ENCODE assay signal across 18 cellular contexts in the genomic region with DNA sequence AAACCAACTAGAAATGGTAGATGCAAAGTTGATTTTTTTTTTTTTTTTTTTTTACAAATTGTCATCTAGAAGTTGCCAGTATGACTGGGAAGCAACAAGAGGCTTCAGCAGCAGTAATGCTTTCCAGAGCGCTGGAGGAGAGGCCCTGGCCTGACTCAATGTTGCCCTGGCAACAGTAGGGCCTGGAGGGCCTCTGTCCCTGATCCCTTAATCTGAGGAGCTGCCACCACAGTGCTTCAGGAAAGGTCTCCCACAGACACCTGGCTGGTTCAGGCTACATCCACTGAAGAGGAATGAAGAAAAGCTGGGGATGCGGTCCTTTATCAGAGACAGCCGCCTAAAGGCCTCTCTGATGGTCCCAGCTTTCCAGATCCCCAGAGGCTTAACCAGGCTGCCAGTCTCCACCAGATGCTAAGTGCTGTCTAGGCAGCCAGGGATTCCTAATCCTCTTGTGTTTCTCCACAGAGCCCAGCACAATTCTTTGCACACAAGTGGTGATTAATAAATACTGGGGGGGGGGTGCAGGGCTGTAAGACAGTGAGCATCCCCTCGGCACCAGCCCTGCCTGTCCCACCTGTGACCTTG. TPM values are rescaled to one million over a fixed set of nuclear protein-coding genes. Genes with fewer than 3 reads are reported as not detected.
DNase-seq lines count a peak whose midpoint lies in the region; ATAC-seq and TF ChIP-seq lines count a peak whose summit lies in the region.
"Had no signal": no experiment of that assay in that cellular context is flagged by ENCODE, and none has a peak within 500 bp of the region (broad histone marks: within the 10 kb centered on the region; RNA-seq: fewer than 3 reads in every experiment).

No MANE protein-coding gene starts in this region.

- H4K5ac ChIP-seq in mesendoderm (ENCODE audit: low read length), result no peak overlapping the region

- DNase-seq in D341Med (ENCODE audit: low spot score), result peak; percentile 81
- peak; percentile 15 for DNase-seq in M059J (ENCODE audit: low read depth)
- peak; percentile 21 for DNase-seq in amniotic epithelial cell (ENCODE audit: low read depth)
- peak; percentile 21 for DNase-seq in mesendoderm
- no peak for DNase-seq in NCI-H446 treated with DMSO at 0.1 percent for 48 hours (lab: John Stamatoyannopoulos, UW)
- no peak for DNase-seq in left lung
- DNase-seq in erythroblast (lab: John Stamatoyannopoulos, UW), result no peak
- DNase-seq: DMS153, HCEC 1CT, IMR-90, MV-4-11, NCI-H1417 treated with DMSO at 0.1 percent for 48 hours, NCI-H2029, NCI-H226, NCI-H774, Peyer's patch, Right ventricle myocardium superior, SW 1271 had no signal

- no peak overlapping the region for H3K4me2 ChIP-seq in mesendoderm (ENCODE audit: low read length)

- no peak overlapping the region for H2BK5ac ChIP-seq in mesendoderm (ENCODE audit: low read length)

- H4K8ac ChIP-seq in mesendoderm (ENCODE audit: low read depth, low read length), result no peak overlapping the region

- H3K9ac ChIP-seq in mesendoderm (ENCODE audit: low read length), result no peak overlapping the region

- no peak overlapping the region for H3K56ac ChIP-seq in mesendoderm (ENCODE audit: low read length)

- H2BK120ac ChIP-seq in mesendoderm (ENCODE audit: low read depth, low read length), result no peak overlapping the region

- WGBS in mesendoderm (ENCODE audit: extremely low coverage, insufficient coverage, low lambda C conversion rate), result no CpG with 5 or more reads among the region's 4 CpGs

- H3K4me1 ChIP-seq in mesendoderm (ENCODE audit: control insufficient read depth, low read depth, low read length), result no peaks in the 10 kb centered on the region
- peaks cover 6 to 9% of the 10 kb centered on the region in 2 donors for H3K4me1 ChIP-seq in left lung

- H3K9me3 ChIP-seq in left lung, result no peaks in the 10 kb centered on the region
- H3K9me3 ChIP-seq: Peyer's patch had no signal

- H2BK15ac ChIP-seq in mesendoderm (replicated peaks; ENCODE audit: low read depth), result no peak overlapping the region

- no peak for ATAC-seq in left lung

- H3K4ac ChIP-seq in mesendoderm (ENCODE audit: low read depth, low read length), result no peak overlapping the region

- no peaks in the 10 kb centered on the region for H3K36me3 ChIP-seq in mesendoderm (ENCODE audit: control insufficient read depth, insufficient read depth, low read length)
- H3K36me3 ChIP-seq in left lung, result peaks cover 0 to 19% of the 10 kb centered on the region in 2 donors

- no peaks in the 10 kb centered on the region for H3K79me1 ChIP-seq in mesendoderm (ENCODE audit: low read length)

- H3K4me3 ChIP-seq in mesendoderm (ENCODE audit: low read length) (no peak overlapping the region), left lung (no peak overlapping the region)
- H3K4me3 ChIP-seq: Peyer's patch had no signal

- H3K27ac ChIP-seq in mesendoderm (ENCODE audit: low read depth, low read length) (no peak overlapping the region), left lung (no peak overlapping the region)
- H3K27ac ChIP-seq: Peyer's patch had no signal

- H3K23ac ChIP-seq in mesendoderm (ENCODE audit: low read length), result no peak overlapping the region

- no peak overlapping the region for H2AK5ac ChIP-seq in mesendoderm (ENCODE audit: low read length)

- no peak for TF ChIP-seq POLR2A in erythroblast (IDR thresholded peaks at IDR 0.05; ENCODE audit: low read length)

- intact Hi-C loops in left lung (cut with DNase I), result no loop called here

- H3K27me3 ChIP-seq in mesendoderm (ENCODE audit: insufficient read depth, low read length, poor library complexity) (no peaks in the 10 kb centered on the region), left lung (peaks cover 0 to 16% of the 10 kb centered on the region in 2 donors)
- H3K27me3 ChIP-seq: Peyer's patch had no signal

- H3K79me2 ChIP-seq in mesendoderm (ENCODE audit: control insufficient read depth, insufficient read depth, low read length), result no peaks in the 10 kb centered on the region

- H3K18ac ChIP-seq in mesendoderm (ENCODE audit: low read length), result no peak overlapping the region

- TF ChIP-seq CTCF in left lung (IDR thresholded peaks at IDR 0.05), result no peak

RNA-seq across cellular contexts. Expression of a gene that starts 33.7 kb away (rescaled TPM):
- 6.3 and 9.9 TPM in 2 replicates for total RNA-seq in M059J (2014; rRNA removed; shearing (Covaris generic))
- 7.6 TPM for polyA plus RNA-seq in mesendoderm (2013, experiment 1 of 2)
- 7.8 TPM for polyA plus RNA-seq in mesendoderm (2013, experiment 2 of 2)
- 1 to 10 TPM; 9.3 to 9.5 TPM for total RNA-seq in left lung

Comparison
In these comparisons a context has a peak if more than half of its experiments do, and no peak if none do; other contexts are left out.
1. DNase-seq: peak in D341Med (single experiment), M059J (single experiment), amniotic epithelial cell (single experiment) and mesendoderm (single experiment); none in NCI-H446 treated with DMSO at 0.1 percent for 48 hours (single experiment), left lung (0 of 2) and erythroblast (0 of 2).